In the genomic region with DNA sequence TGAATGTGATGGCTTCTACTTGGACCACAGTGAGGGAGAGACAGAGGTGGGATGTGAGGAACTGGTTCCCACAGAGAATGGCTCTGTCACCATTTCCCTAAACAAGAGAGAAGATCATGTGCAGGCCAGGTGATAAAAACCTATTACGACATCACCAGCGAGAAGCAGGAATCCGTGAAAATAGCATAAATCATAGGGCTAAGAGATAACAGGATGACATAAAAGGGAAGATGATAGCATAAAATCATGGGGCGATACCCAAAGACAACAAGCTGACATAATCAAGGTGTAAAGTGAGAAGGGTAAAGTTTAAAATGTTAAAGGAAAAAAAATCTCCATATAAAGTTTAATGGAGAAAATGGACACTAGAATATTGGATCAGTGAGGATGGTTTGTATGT, we compare ENCODE assay signal across 27 cellular contexts.
"Had no signal": no experiment of that assay in that cellular context is flagged by ENCODE, and none has a peak within 500 bp of the region (broad histone marks: within the 10 kb centered on the region; RNA-seq: fewer than 3 reads in every experiment).

No MANE protein-coding gene starts in this region.

- H3K4me3 ChIP-seq: colonic mucosa, gastroesophageal sphincter, heart left ventricle, hepatocyte, ovary, psoas muscle, sigmoid colon, thoracic aorta, tibial nerve, upper lobe of left lung had no signal

- H3K27ac ChIP-seq: colonic mucosa, epithelial cell of prostate, foreskin keratinocyte, gastroesophageal sphincter, heart left ventricle, hepatocyte, ovary, psoas muscle, sigmoid colon, thoracic aorta, tibial nerve, upper lobe of left lung had no signal

- H3K4me1 ChIP-seq: colonic mucosa, psoas muscle, sigmoid colon, tibial nerve, upper lobe of left lung had no signal

- H2AFZ ChIP-seq: hepatocyte had no signal

- H3K27me3 ChIP-seq: colonic mucosa, foreskin keratinocyte, gastroesophageal sphincter, heart left ventricle, hepatocyte, ovary, sigmoid colon, tibial nerve, upper lobe of left lung had no signal

- FAIRE-seq: urothelium cell line had no signal

- H3K4me2 ChIP-seq: hepatocyte had no signal

- DNase-seq: colonic mucosa; effector CD8-positive, alpha-beta T cell; endodermal cell; foreskin keratinocyte; heart left ventricle; islet precursor cell; mesenchymal stem cell; midbrain; naive thymus-derived CD4-positive, alpha-beta T cell; nucleus accumbens; ovary; posterior cingulate gyrus; psoas muscle; right cardiac atrium; sigmoid colon; stimulated activated CD4-positive, alpha-beta T cell treated with anti-CD3 and anti-CD28 coated beads, Interleukin-4, amount 100 ng/mL, for 4 hours; stimulated activated naive CD8-positive, alpha-beta T cell treated with anti-CD3 and anti-CD28 coated beads, Interleukin-15, Interleukin-2, amounts not matched to agents 100 U/mL and 50 U/mL, for 24 hours; upper lobe of left lung had no signal

- H3K36me3 ChIP-seq: colonic mucosa, gastroesophageal sphincter, heart left ventricle, ovary, sigmoid colon, thoracic aorta, tibial nerve, upper lobe of left lung had no signal

- ATAC-seq: esophagus mucosa; foreskin keratinocyte; gastroesophageal sphincter; heart left ventricle; left lobe of liver; naive thymus-derived CD4-positive, alpha-beta T cell; psoas muscle; right cardiac atrium; stimulated activated memory B cell treated with anti-CD40 and anti-IgM and Interleukin-4, amounts not matched to agents 10 μg/mL and 1 μg/mL and 100 μg/mL, for 72 hours; stimulated activated naive CD8-positive, alpha-beta T cell treated with anti-CD3 and anti-CD28 coated beads, Interleukin-15, Interleukin-2, amounts not matched to agents 100 U/mL and 50 U/mL, for 24 hours had no signal

- H3K79me2 ChIP-seq: hepatocyte had no signal

- H3K9me3 ChIP-seq: colonic mucosa, gastroesophageal sphincter, heart left ventricle, ovary, psoas muscle, sigmoid colon, thoracic aorta, tibial nerve, upper lobe of left lung had no signal
